In the genomic region with DNA sequence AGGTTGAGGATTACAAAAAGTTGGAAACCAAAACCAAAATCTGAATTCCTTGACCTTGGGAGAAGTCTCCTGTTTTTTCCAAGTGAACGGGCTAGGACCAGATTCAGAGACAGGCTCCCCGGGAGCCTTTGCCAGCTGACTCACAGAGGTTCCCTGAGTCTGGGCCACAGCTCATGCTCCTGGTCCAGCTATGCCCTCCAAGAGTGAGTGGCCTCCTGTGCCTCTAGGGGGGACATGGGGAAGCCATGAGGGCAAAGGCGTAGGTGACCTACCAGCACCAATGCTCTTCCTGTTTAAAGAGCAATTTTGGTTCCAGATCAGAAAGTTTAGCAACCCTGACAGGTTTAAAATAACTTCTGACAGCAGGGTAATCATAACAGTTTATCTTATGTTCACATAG, we compare ENCODE assay signal across 13 cellular contexts. TPM values are rescaled to one million over a fixed set of nuclear protein-coding genes. Genes with fewer than 3 reads are reported as not detected.
"Had no signal": no experiment of that assay in that cellular context is flagged by ENCODE, and none has a peak within 500 bp of the region (broad histone marks: within the 10 kb centered on the region; RNA-seq: fewer than 3 reads in every experiment).

No MANE protein-coding gene starts in this region.

RNA-seq across cellular contexts. Expression of a gene that starts 10.6 kb away (rescaled TPM):
- total RNA-seq: endothelial cell of umbilical vein, glomerular endothelial cell, heart left ventricle, left lobe of liver, mucosa of gallbladder, myocyte, occipital lobe, prostate gland, right lobe of liver, transverse colon had no signal
- polyA plus RNA-seq: endothelial cell of umbilical vein, heart left ventricle, stomach had no signal

RNA-seq across cellular contexts. Expression of a gene that starts 33.2 kb away (rescaled TPM):
- total RNA-seq: glomerular endothelial cell had no signal
- polyA plus RNA-seq: endothelial cell of umbilical vein had no signal

RNA-seq across cellular contexts. Expression of a gene that starts 35.8 kb away (rescaled TPM):
- total RNA-seq: endothelial cell of umbilical vein, frontal cortex, myocyte, occipital lobe, skeletal muscle tissue had no signal

RNA-seq across cellular contexts. Expression of a gene that starts 40.3 kb away (rescaled TPM):
- total RNA-seq: glomerular endothelial cell, myocyte, occipital lobe, skeletal muscle tissue had no signal

RNA-seq across cellular contexts. Expression of a gene that starts 45.5 kb away (rescaled TPM):
- total RNA-seq: endothelial cell of umbilical vein, glomerular endothelial cell, myocyte, skeletal muscle tissue had no signal
